Comparison of ENCODE assay signal across 8 cellular contexts in genomic region chr3:186569779-186570095, GRCh38. TPM values are rescaled to one million over a fixed set of nuclear protein-coding genes. Genes with fewer than 3 reads are reported as not detected.
DNase-seq lines count a peak whose midpoint lies in the region; FAIRE-seq and TF ChIP-seq lines count a peak whose summit lies in the region.

No MANE protein-coding gene starts in this region.

- peak overlapping the region; percentile 93 for H3K4me3 Mint-ChIP-seq in glutamatergic neuron (ENCODE audit: unreplicated experiment)

- H3K4me3 ChIP-seq in HAP-1, result peak overlapping the region; percentile 94
- H3K4me3 ChIP-seq in WI38 (ENCODE audit: low read depth, low read length), result peak overlapping the region; percentile 79
- H3K4me3 ChIP-seq in skeletal muscle tissue (ENCODE audit: low read length in 3 of 3), result peak overlapping the region; percentile 87 to 91 (median 88)

- FAIRE-seq in D721Med (lab: Jason Lieb, UNC), result no peak

- peak overlapping the region; percentile 44 to 73 (median 69) for H3K9ac ChIP-seq in skeletal muscle tissue (ENCODE audit: low read depth in 1 of 3, low read length in 3 of 3)

- H3K27me3 Mint-ChIP-seq in glutamatergic neuron (ENCODE audit: unreplicated experiment), result peaks cover 11% of the 10 kb centered on the region

- H3K9me3 Mint-ChIP-seq in glutamatergic neuron (ENCODE audit: unreplicated experiment), result peaks cover 4% of the 10 kb centered on the region

- DNase-seq in HAP-1 (ENCODE audit: low spot score in 2 of 2) (no peak), glutamatergic neuron (no peak), D721Med (ENCODE audit: insufficient read length, low spot score) (no peak), NCI-H1092 (lab: John Stamatoyannopoulos, UW) (no peak), ureter (ENCODE audit: low spot score) (no peak)
- DNase-seq in stimulated activated CD4-positive, alpha-beta T cell treated with anti-CD3 and anti-CD28 coated beads, Interleukin-12 subunit alpha, Interleukin-12 subunit beta, amount 100 ng/mL, for 4 hours, result no peak

- H3K36me3 ChIP-seq in HAP-1 (replicated peaks) (peaks cover 27% of the 10 kb centered on the region), skeletal muscle tissue (ENCODE audit: control insufficient read depth in 3 of 3, insufficient read depth in 3 of 3, low read length in 3 of 3) (peaks cover 3 to 9% (median 4%) of the 10 kb centered on the region in 3 donors)

- no peak overlapping the region for H3K27ac Mint-ChIP-seq in glutamatergic neuron (ENCODE audit: unreplicated experiment)

- H3K27ac ChIP-seq in skeletal muscle tissue (ENCODE audit: low read depth, low read length), result peak overlapping the region; percentile 78

- H3K27me3 ChIP-seq in HAP-1 (ENCODE audit: low read depth) (no peaks in the 10 kb centered on the region), skeletal muscle tissue (ENCODE audit: control insufficient read depth in 3 of 3, insufficient read depth in 3 of 3, low read length in 3 of 3) (no peaks in the 10 kb centered on the region)

- H3K9me3 ChIP-seq in HAP-1 (no peaks in the 10 kb centered on the region), skeletal muscle tissue (ENCODE audit: control insufficient read depth in 3 of 3, low read length in 3 of 3) (no peaks in the 10 kb centered on the region)

- no peak for TF ChIP-seq CTCF in WI38 (IDR thresholded peaks at IDR 0.05; ENCODE audit: low read depth, low read length)
- TF ChIP-seq CTCF in glutamatergic neuron (IDR thresholded peaks at IDR 0.05; ENCODE audit: partially characterized antibody, unreplicated experiment), result no peak
- TF ChIP-seq CTCF in D721Med (IDR thresholded peaks at IDR 0.05; ENCODE audit: insufficient read depth, missing control alignments), result no peak

- no peaks in the 10 kb centered on the region for H3K36me3 Mint-ChIP-seq in glutamatergic neuron (ENCODE audit: unreplicated experiment)

- H3K4me1 ChIP-seq in HAP-1, result peaks cover 12% of the 10 kb centered on the region
- H3K4me1 ChIP-seq in skeletal muscle tissue (ENCODE audit: control insufficient read depth in 3 of 3, insufficient read depth in 3 of 3, low read length in 3 of 3), result peaks cover 23 to 39% (median 27%) of the 10 kb centered on the region in 3 donors

- in situ Hi-C loops in HAP-1 (cut with MboI; ENCODE audit: low sequenced_read_pairs), result no loop called here

- H3K4me1 Mint-ChIP-seq in glutamatergic neuron (ENCODE audit: low read depth, unreplicated experiment), result peaks cover 10% of the 10 kb centered on the region

RNA-seq across cellular contexts. Expression of gene DNAJB11, which starts 0.8 kb away (rescaled TPM):
- total RNA-seq in glutamatergic neuron (ENCODE audit: unreplicated experiment), result 57.6 TPM
- total RNA-seq in skeletal muscle tissue, result 24.5 TPM
- 30.0 TPM for total RNA-seq in ureter

RNA-seq across cellular contexts. Expression of gene TBCCD1, which starts 2.6 kb away (rescaled TPM):
- total RNA-seq in glutamatergic neuron (ENCODE audit: unreplicated experiment) (12.5 TPM), skeletal muscle tissue (14.6 TPM), ureter (12.0 TPM)

RNA-seq across cellular contexts. Expression of gene CRYGS, which starts 25.6 kb away (rescaled TPM):
- total RNA-seq in glutamatergic neuron (ENCODE audit: unreplicated experiment), result 3.7 TPM
- total RNA-seq in skeletal muscle tissue, result 1.0 TPM
- 3.4 TPM for total RNA-seq in ureter

RNA-seq across cellular contexts. Expression of gene AHSG, which starts 43.1 kb away (rescaled TPM):
- total RNA-seq in glutamatergic neuron (ENCODE audit: unreplicated experiment) (not detected), skeletal muscle tissue (0.52 TPM), ureter (not detected)
